Comparison of ENCODE assay signal across 27 cellular contexts in the genomic region with DNA sequence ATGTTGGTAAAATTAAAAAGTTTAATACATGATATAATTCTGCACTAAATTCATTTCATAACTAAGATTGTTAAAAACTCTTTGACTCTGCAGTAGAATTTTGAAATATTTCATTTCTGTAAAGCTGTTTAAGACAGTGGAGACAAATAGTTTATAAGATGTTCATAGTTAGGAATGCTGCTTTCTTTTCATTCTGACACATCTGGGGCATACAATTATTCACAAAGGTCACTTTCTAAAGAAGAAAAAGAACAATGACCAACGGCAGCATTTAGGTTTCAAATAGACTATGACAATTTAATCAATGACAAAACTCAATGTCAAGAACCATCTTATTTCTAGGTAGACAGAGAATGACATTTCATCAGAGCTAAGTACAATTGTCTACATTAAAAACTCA.
DNase-seq lines count a peak whose midpoint lies in the region; ATAC-seq, FAIRE-seq and TF ChIP-seq lines count a peak whose summit lies in the region.
"Had no signal": no experiment of that assay in that cellular context is flagged by ENCODE, and none has a peak within 500 bp of the region (broad histone marks: within the 10 kb centered on the region; RNA-seq: fewer than 3 reads in every experiment).

No MANE protein-coding gene starts in this region.

- no peak overlapping the region for H3K4me2 ChIP-seq in IMR-90 (ENCODE audit: low read depth, low read length)
- no peak overlapping the region for H3K4me2 ChIP-seq in MM.1S (ENCODE audit: low read depth, low read length)

- DNase-seq in D721Med (ENCODE audit: insufficient read length, low spot score) (no peak), IMR-90 (peak; percentile 49), choroid plexus epithelial cell (ENCODE audit: low read depth) (peak; percentile 59), kidney tubule cell (ENCODE audit: low spot score) (peak; percentile 36), MM.1S (no peak), lower leg skin (ENCODE audit: low spot score in 2 of 2) (no peak), posterior vena cava (ENCODE audit: low spot score) (no peak)
- DNase-seq: activated CD4-positive, alpha-beta T cell treated with anti-CD3 and anti-CD28 coated beads, Interleukin-2, amount 50 U/mL, for 4 hours; activated CD8-positive, alpha-beta memory T cell treated with anti-CD3 and anti-CD28 coated beads, Interleukin-2, amount 50 U/mL, for 48 hours; activated gamma-delta T cell; adrenal gland; CD4-positive, CD25-positive, alpha-beta regulatory T cell; DMS153; heart left ventricle; left lung; MV-4-11; NCI-H1694; NCI-H226; posterior cingulate gyrus; SIG-M5; stimulated activated CD4-positive, alpha-beta T cell treated with anti-CD3 and anti-CD28 coated beads, Interleukin-1b, Interleukin-23, amount 100 ng/mL, for 48 hours; stimulated activated naive B cell treated with anti-CD40 and anti-IgM and Interleukin-4, amounts not matched to agents 10 μg/mL and 1 μg/mL and 100 μg/mL, for 72 hours; T-helper 17 cell; thyroid gland had no signal

- no peaks in the 10 kb centered on the region for H3K9me1 ChIP-seq in IMR-90 (ENCODE audit: insufficient read depth, low read length)

- intact Hi-C loops in IMR-90 (cut with micrococcal nuclease) (no loop called here), lower leg skin (cut with DNase I; ENCODE audit: low total_unique reads) (loop anchor here (5.0 kb wide), 1 partner anchor 1001 kb away; no protein-coding TSS in a partner anchor), posterior vena cava (cut with DNase I) (no loop called here)

- no peak overlapping the region for H2AFZ ChIP-seq in IMR-90 (replicated peaks; ENCODE audit: low read length, poor library complexity)
- H2AFZ ChIP-seq in MM.1S (ENCODE audit: low read length): no peak overlapping the region

- TF ChIP-seq RAD21 in IMR-90 (IDR thresholded peaks at IDR 0.05; ENCODE audit: low read length): no peak

- H4K5ac ChIP-seq in IMR-90 (ENCODE audit: low read depth, low read length): no peak overlapping the region

- no peak overlapping the region for H2BK15ac ChIP-seq in IMR-90 (ENCODE audit: low read depth, low read length)

- H3K27ac ChIP-seq in IMR-90 (ENCODE audit: insufficient read depth, low read length): no peak overlapping the region
- H3K27ac ChIP-seq in MM.1S (ENCODE audit: low read length): no peak overlapping the region
- H3K27ac ChIP-seq: heart left ventricle, left lung, thyroid gland had no signal

- no peak overlapping the region for H3K9ac ChIP-seq in IMR-90 (ENCODE audit: low read depth, low read length)
- no peak overlapping the region for H3K9ac ChIP-seq in MM.1S (ENCODE audit: low read length)

- POLR2A ChIA-PET in IMR-90 (lab: Charles Lee; ENCODE audit: unreplicated experiment): no interaction called here

- no peaks in the 10 kb centered on the region for H3K36me3 ChIP-seq in IMR-90 (ENCODE audit: control insufficient read depth, insufficient read depth, low read length)
- no peaks in the 10 kb centered on the region for H3K36me3 ChIP-seq in MM.1S (replicated peaks; ENCODE audit: insufficient read depth, low read length)
- H3K36me3 ChIP-seq: adrenal gland, heart left ventricle, left lung, thyroid gland had no signal

- H3F3A ChIP-seq in MM.1S (ENCODE audit: insufficient read depth, low read length): no peaks in the 10 kb centered on the region

- H3K4me3 ChIP-seq in IMR-90 (ENCODE audit: insufficient read depth, low read depth, low read length) (no peak overlapping the region), choroid plexus epithelial cell (ENCODE audit: low read depth, low read length) (no peak overlapping the region), MM.1S (ENCODE audit: low read length) (no peak overlapping the region), lower leg skin (ENCODE audit: low read depth, poor library complexity, severe bottlenecking) (no peak overlapping the region)
- H3K4me3 ChIP-seq: adrenal gland, heart left ventricle, left lung, thyroid gland had no signal

- no peaks in the 10 kb centered on the region for H3K79me2 ChIP-seq in MM.1S (ENCODE audit: low read length)

- no peak overlapping the region for H2AK9ac ChIP-seq in IMR-90 (replicated peaks; ENCODE audit: low read depth, low read length, poor library complexity)

- H4K91ac ChIP-seq in IMR-90 (ENCODE audit: insufficient read depth, low read depth, low read length): no peak overlapping the region

- H3K18ac ChIP-seq in IMR-90 (ENCODE audit: low read depth, low read length): no peak overlapping the region

- WGBS in IMR-90 (ENCODE audit: extremely low coverage in 2 of 2, insufficient read length in 1 of 2), 2 experiments: no CpG with 5 or more reads among the region's 1 CpG
- WGBS in lower leg skin, 2 donors: 62 to 78% methylated on average over 1 of the region's 1 CpG

- peak overlapping the region; percentile 50 for H2BK5ac ChIP-seq in IMR-90 (ENCODE audit: low read depth, low read length, poor library complexity, severe bottlenecking)

- dilution Hi-C loops in IMR-90 (cut with HindIII; ENCODE audit: low sequenced_read_pairs, unreplicated experiment): no loop called here

- H3K56ac ChIP-seq in IMR-90 (ENCODE audit: extremely low read depth, insufficient read depth, low read length): no peak overlapping the region

- H4K20me1 ChIP-seq in IMR-90 (ENCODE audit: insufficient read depth, low read length): no peaks in the 10 kb centered on the region
- no peaks in the 10 kb centered on the region for H4K20me1 ChIP-seq in MM.1S (ENCODE audit: insufficient read depth, low read length)

- H3K79me1 ChIP-seq in IMR-90 (ENCODE audit: low read depth in 1 of 2, low read length in 2 of 2): no peaks in the 10 kb centered on the region

- H3K4me1 ChIP-seq in IMR-90 (ENCODE audit: control insufficient read depth, insufficient read depth, low read length) (no peaks in the 10 kb centered on the region), MM.1S (ENCODE audit: low read length) (no peaks in the 10 kb centered on the region)
- H3K4me1 ChIP-seq: adrenal gland, heart left ventricle, left lung, thyroid gland had no signal

- no peak overlapping the region for H2BK120ac ChIP-seq in IMR-90 (ENCODE audit: low read depth, low read length)

- CTCF ChIA-PET in IMR-90 (lab: Yijun Ruan, JAX): no interaction called here

- no peak overlapping the region for H2BK20ac ChIP-seq in IMR-90 (ENCODE audit: low read depth, low read length)

- TF ChIP-seq POLR2A in IMR-90 (IDR thresholded peaks at IDR 0.05; ENCODE audit: low read depth, low read length): no peak
- no peak for TF ChIP-seq POLR2A in lower leg skin (IDR thresholded peaks at IDR 0.05)

- H3K23ac ChIP-seq in IMR-90 (ENCODE audit: low read depth, low read length): no peak overlapping the region

- no peaks in the 10 kb centered on the region for H3K9me2 ChIP-seq in MM.1S (replicated peaks; ENCODE audit: insufficient read depth, low read length)

- TF ChIP-seq CTCF in D721Med (IDR thresholded peaks at IDR 0.05; ENCODE audit: insufficient read depth, missing control alignments) (no peak), IMR-90 (conservative IDR thresholded peaks at IDR 0.05; ENCODE audit: low read depth, low read length) (no peak), choroid plexus epithelial cell (conservative IDR thresholded peaks at IDR 0.05; ENCODE audit: low read depth, low read length) (no peak), MM.1S (IDR thresholded peaks at IDR 0.05; ENCODE audit: low read length) (no peak), lower leg skin (IDR thresholded peaks at IDR 0.05) (no peak)

- no TSS peak for BruUV-seq in IMR-90 (replicated peaks; lab: Mats Ljungman, UMichigan)

- in situ Hi-C loops in IMR-90 (cut with MboI; ENCODE audit: low sequenced_read_pairs): no loop called here

- FAIRE-seq in D721Med (lab: Jason Lieb, UNC): peak; percentile 25

- no peaks in the 10 kb centered on the region for H3K27me3 ChIP-seq in IMR-90 (ENCODE audit: control insufficient read depth, insufficient read depth, low read length)
- no peaks in the 10 kb centered on the region for H3K27me3 ChIP-seq in MM.1S (replicated peaks; ENCODE audit: insufficient read depth, low read length)
- H3K27me3 ChIP-seq: adrenal gland, heart left ventricle, left lung, thyroid gland had no signal

- no peak overlapping the region for H3K4ac ChIP-seq in IMR-90 (ENCODE audit: low read depth, low read length)

- no peak overlapping the region for H2AK5ac ChIP-seq in IMR-90 (ENCODE audit: low read depth, low read length)

- ATAC-seq in IMR-90 (ENCODE audit: low read depth) (peak; percentile 29; the same call in 1 of the 2 replicates), HG02642 (IDR thresholded peaks at IDR 0.05; ENCODE audit: poor library complexity, unreplicated experiment) (no peak)
- ATAC-seq: esophagus mucosa; HCT116; heart left ventricle; left lung; stimulated activated naive B cell treated with anti-CD40 and anti-IgM and Interleukin-4, amounts not matched to agents 10 μg/mL and 1 μg/mL and 100 μg/mL, for 72 hours; T-helper 17 cell had no signal

- H4K8ac ChIP-seq in IMR-90 (ENCODE audit: low read depth in 2 of 2, low read length in 2 of 2): no peak overlapping the region

- no peak overlapping the region for H3K14ac ChIP-seq in IMR-90 (replicated peaks; ENCODE audit: low read depth, low read length)

- H3K9me3 ChIP-seq in IMR-90 (ENCODE audit: control insufficient read depth, insufficient read depth, low read length) (no peaks in the 10 kb centered on the region), MM.1S (replicated peaks; ENCODE audit: insufficient read depth, low read length) (no peaks in the 10 kb centered on the region)
- H3K9me3 ChIP-seq: adrenal gland, thyroid gland had no signal

TF ChIP-seq in IMR-90, 13 proteins besides CTCF, POLR2A, EP300 and RAD21:
- TF ChIP-seq MXI1 (IDR thresholded peaks at IDR 0.05; ENCODE audit: borderline replicate concordance, low read depth, low read length): no peak
- no peak for TF ChIP-seq MAZ (IDR thresholded peaks at IDR 0.05; ENCODE audit: borderline replicate concordance, low read depth, low read length)
- peak; percentile 17; the same call in 1 of the 2 replicates for TF ChIP-seq FOS (IDR thresholded peaks at IDR 0.05; ENCODE audit: low read depth, low read length)

Comparison
In these comparisons a context has a peak if more than half of its experiments do, and no peak if none do; other contexts are left out.
1. DNase-seq: peak in IMR-90 (single experiment), choroid plexus epithelial cell (single experiment) and kidney tubule cell (single experiment); none in D721Med (single experiment), MM.1S (single experiment), lower leg skin (0 of 2) and posterior vena cava (single experiment).